16 cellular contexts compared by ENCODE assay signal in genomic region chr4:119374616-119375015, GRCh38. TPM values are rescaled to one million over a fixed set of nuclear protein-coding genes. Genes with fewer than 3 reads are reported as not detected.
"Had no signal": no experiment of that assay in that cellular context is flagged by ENCODE, and none has a peak within 500 bp of the region (broad histone marks: within the 10 kb centered on the region; RNA-seq: fewer than 3 reads in every experiment).

No MANE protein-coding gene starts in this region.

RNA-seq across cellular contexts. Expression of gene FABP2, which starts 52.7 kb away (rescaled TPM):
- total RNA-seq: activated T-cell treated with anti-CD3 and anti-CD28 coated beads, Interleukin-2, amount 50 U/mL, for 72 hours; bronchial epithelial cell; dermis microvascular lymphatic vessel endothelial cell; esophagus squamous epithelium; glomerular endothelial cell; kidney epithelial cell; lower leg skin; mesothelial cell of epicardium; natural killer cell; occipital lobe; psoas muscle; sigmoid colon; smooth muscle cell; suprapubic skin; T-helper 1 cell treated with Interleukin-12 subunit alpha and Interleukin-12 subunit beta and Interleukin-4 antibody, amounts not matched to agents 30 ng/mL and 1 ng/mL, for 36 hours; upper lobe of right lung had no signal
- polyA plus RNA-seq: smooth muscle cell had no signal
